20 cellular contexts compared by ENCODE assay signal in genomic region chrX:130714135-130714534, GRCh38.
"Had no signal": no experiment of that assay in that cellular context is flagged by ENCODE, and none has a peak within 500 bp of the region (broad histone marks: within the 10 kb centered on the region; RNA-seq: fewer than 3 reads in every experiment).

No MANE protein-coding gene starts in this region.

- H3K27me3 Mint-ChIP-seq: activated naive CD8-positive, alpha-beta T cell treated with anti-CD3 and anti-CD28 coated beads, Interleukin-2, amount 50 U/mL, for 24 hours had no signal

- H2AFZ ChIP-seq: PC-9 had no signal

- H3K4me3 ChIP-seq: PC-9 had no signal

- H3K4me3 Mint-ChIP-seq: activated CD8-positive, alpha-beta T cell treated with anti-CD3 and anti-CD28 coated beads, Interleukin-2, amount 10 ng/mL, durations not matched to agents 7 days and 5 days; activated naive CD8-positive, alpha-beta T cell treated with anti-CD3 and anti-CD28 coated beads, Interleukin-2, amount 50 U/mL, for 24 hours; activated T-cell treated with anti-CD3 and anti-CD28 coated beads, Interleukin-2, amount 50 U/mL, for 24 hours; activated T-helper 1 cell treated with anti-CD3 and anti-CD28 coated beads, Interleukin-12 subunit alpha, Interleukin-12 subunit beta, Interleukin-2, Interleukin-4 antibody, amounts not matched to agents 30 ng/mL and 10 ng/mL and 1 ng/mL, durations not matched to agents 14 hours and 24 hours and 36 hours; T-helper 1 cell treated with Interleukin-12 subunit alpha and Interleukin-12 subunit beta and Interleukin-4 antibody, amounts not matched to agents 30 μg/mL and 1 μg/mL, for 36 hours had no signal

- H3K9me3 Mint-ChIP-seq: activated naive CD4-positive, alpha-beta T cell treated with anti-CD3 and anti-CD28 coated beads, Interleukin-2, amount 50 U/mL, for 72 hours; activated naive CD8-positive, alpha-beta T cell treated with anti-CD3 and anti-CD28 coated beads, Interleukin-2, amount 50 U/mL, for 24 hours; activated T-cell treated with anti-CD3 and anti-CD28 coated beads, Interleukin-2, amount 50 U/mL, for 24 hours; activated T-helper 1 cell treated with anti-CD3 and anti-CD28 coated beads, Interleukin-12 subunit alpha, Interleukin-12 subunit beta, Interleukin-2, Interleukin-4 antibody, amounts not matched to agents 30 ng/mL and 10 ng/mL and 1 ng/mL, durations not matched to agents 14 hours and 24 hours and 36 hours; T-helper 1 cell treated with Interleukin-12 subunit alpha and Interleukin-12 subunit beta and Interleukin-4 antibody, amounts not matched to agents 30 μg/mL and 1 μg/mL, for 36 hours had no signal

- ATAC-seq: activated CD8-positive, alpha-beta T cell treated with anti-CD3 and anti-CD28 coated beads, Interleukin-2, amount 10 ng/mL, durations not matched to agents 7 days and 5 days; activated naive CD4-positive, alpha-beta T cell treated with anti-CD3 and anti-CD28 coated beads, Interleukin-2, amount 50 U/mL, for 72 hours; activated naive CD8-positive, alpha-beta T cell treated with anti-CD3 and anti-CD28 coated beads, Interleukin-2, amount 50 U/mL, for 24 hours had no signal

- DNase-seq: activated CD4-positive, alpha-beta T cell treated with anti-CD3 and anti-CD28 coated beads for 48 hours; activated CD4-positive, alpha-beta T cell treated with anti-CD3 and anti-CD28 coated beads, Interleukin-2, amount 50 U/mL, for 4 hours; activated CD4-positive, CD25-positive, alpha-beta regulatory T cell treated with anti-CD3 and anti-CD28 coated beads, Interleukin-2, amount 50 U/mL, for 72 hours; activated CD8-positive, alpha-beta T cell treated with anti-CD3 and anti-CD28 coated beads, Interleukin-2, amount 10 ng/mL, durations not matched to agents 7 days and 5 days; activated effector memory CD4-positive, alpha-beta T cell treated with anti-CD3 and anti-CD28 coated beads, Interleukin-2, amount 50 U/mL, for 16 hours; activated naive CD4-positive, alpha-beta T cell treated with Interleukin-2 at 50 U/mL for 16 hours; activated naive CD8-positive, alpha-beta T cell treated with anti-CD3 and anti-CD28 coated beads, Interleukin-2, amount 50 U/mL, for 24 hours; activated T-cell treated with anti-CD3 and anti-CD28 coated beads, Interleukin-2, amount 50 U/mL, for 24 hours; amniotic stem cell; KBM-7; NCI-H1048; NCI-H1930; NCI-H2171 treated with DMSO at 0.1 percent for 48 hours; NCI-H226; NCI-H526 treated with DMSO at 0.1 percent for 48 hours; SHP77 treated with DMSO at 0.1 percent for 48 hours had no signal

- H3K27ac ChIP-seq: PC-9 had no signal

- H3K36me3 Mint-ChIP-seq: activated naive CD4-positive, alpha-beta T cell treated with anti-CD3 and anti-CD28 coated beads, Interleukin-2, amount 50 U/mL, for 72 hours had no signal

- H3K4me2 ChIP-seq: PC-9 had no signal

- H3K27ac Mint-ChIP-seq: activated CD8-positive, alpha-beta T cell treated with anti-CD3 and anti-CD28 coated beads, Interleukin-2, amount 10 ng/mL, durations not matched to agents 7 days and 5 days; activated naive CD4-positive, alpha-beta T cell treated with anti-CD3 and anti-CD28 coated beads, Interleukin-2, amount 50 U/mL, for 72 hours; activated naive CD8-positive, alpha-beta T cell treated with anti-CD3 and anti-CD28 coated beads, Interleukin-2, amount 50 U/mL, for 24 hours; activated T-cell treated with anti-CD3 and anti-CD28 coated beads, Interleukin-2, amount 50 U/mL, for 24 hours; activated T-helper 1 cell treated with anti-CD3 and anti-CD28 coated beads, Interleukin-12 subunit alpha, Interleukin-12 subunit beta, Interleukin-2, Interleukin-4 antibody, amounts not matched to agents 30 ng/mL and 10 ng/mL and 1 ng/mL, durations not matched to agents 14 hours and 24 hours and 36 hours; T-helper 1 cell treated with Interleukin-12 subunit alpha and Interleukin-12 subunit beta and Interleukin-4 antibody, amounts not matched to agents 30 μg/mL and 1 μg/mL, for 36 hours had no signal
